Comparison of ENCODE assay signal across 2 cellular contexts in genomic region chr5:107721241-107721640, GRCh38.
DNase-seq lines count a peak whose midpoint lies in the region; TF ChIP-seq lines count a peak whose summit lies in the region.
"Not testable (repeated sequence)": the region's sequence is repeated elsewhere in the genome, so short reads cannot be mapped to it uniquely, and the experiment has no call there.

No MANE protein-coding gene starts in this region.

- H3K27ac ChIP-seq in HEK293 (ENCODE audit: extremely low read depth, low read depth, low read length) = not testable (repeated sequence)

- H3K4me3 ChIP-seq in HEK293 (ENCODE audit: low read depth, low read length) = not testable (repeated sequence)

- POLR2A ChIA-PET in HEK293 (lab: Yijun Ruan, JAX) = not testable (repeated sequence)

- H3K36me3 ChIP-seq in HEK293 (ENCODE audit: control insufficient read depth in 2 of 2, insufficient read depth in 1 of 2, low read length in 2 of 2) = not testable (repeated sequence)

- not testable (repeated sequence) for H3K9me3 ChIP-seq in HEK293 (ENCODE audit: control insufficient read depth, insufficient read depth, low read depth, low read length)

- CTCF ChIA-PET in HEK293 (lab: Yijun Ruan, JAX) = not testable (repeated sequence)

- peak; percentile 8 for DNase-seq in amniotic epithelial cell (ENCODE audit: low read depth)

- TF ChIP-seq CTCF in HEK293 (tag by site-specific recombination; IDR thresholded peaks at IDR 0.05) = not testable (repeated sequence)

- not testable (repeated sequence) for H3K4me1 ChIP-seq in HEK293 (ENCODE audit: control insufficient read depth, insufficient read depth, low read length)

TF ChIP-seq in HEK293, 187 proteins besides CTCF, POLR2A, EP300 and RAD21:
- 0 out of 2 replicates have a peak, but pooled peaks have one; percentile 21 for TF ChIP-seq TRIM28 (IDR thresholded peaks at IDR 0.05; ENCODE audit: borderline replicate concordance, low read length)
- peak; percentile 88 for TF ChIP-seq ZNF529 (tag by site-specific recombination; IDR thresholded peaks at IDR 0.05; ENCODE audit: insufficient replicate concordance)
- peak; percentile 84 for TF ChIP-seq SETDB1 (IDR thresholded peaks at IDR 0.05; ENCODE audit: insufficient read length, low read length)
